9 cellular contexts compared by ENCODE assay signal in genomic region chr3:63385629-63386028, GRCh38.
"Had no signal": no experiment of that assay in that cellular context is flagged by ENCODE, and none has a peak within 500 bp of the region (broad histone marks: within the 10 kb centered on the region; RNA-seq: fewer than 3 reads in every experiment).

No MANE protein-coding gene starts in this region.

- ATAC-seq: GM23338, HCT116 had no signal

- H3K4me1 ChIP-seq: HAP-1 had no signal

- H3K36me3 ChIP-seq: HAP-1 had no signal

- H3K4me2 ChIP-seq: GM23338 had no signal

- H3K9ac ChIP-seq: GM23248 had no signal

- H2AFZ ChIP-seq: GM23248, GM23338 had no signal

- H3K9me3 ChIP-seq: HAP-1 had no signal

- H3K27ac ChIP-seq: GM23248 had no signal

- DNase-seq: GM23248, GOT3, H7, H9, HCEC 1CT, HFFc6 had no signal

- H3K4me3 ChIP-seq: GM23248, GM23338, HAP-1 had no signal
